ENCODE assay signal across 28 cellular contexts in genomic region chr10:114753126-114753525, GRCh38.
DNase-seq lines count a peak whose midpoint lies in the region; ATAC-seq and TF ChIP-seq lines count a peak whose summit lies in the region.
"Had no signal": no experiment of that assay in that cellular context is flagged by ENCODE, and none has a peak within 500 bp of the region (broad histone marks: within the 10 kb centered on the region; RNA-seq: fewer than 3 reads in every experiment).

No MANE protein-coding gene starts in this region.

- H2AK5ac ChIP-seq in mesenchymal stem cell (ENCODE audit: low read length, severe bottlenecking), result no peak overlapping the region

- POLR2A ChIA-PET in Panc1 (lab: Charles Lee), result no interaction called here
- POLR2A ChIA-PET in GM10248 (lab: Yijun Ruan, JAX), result no interaction called here

- no peak overlapping the region for H3K9ac ChIP-seq in mesenchymal stem cell (ENCODE audit: low read length)
- H3K9ac ChIP-seq: parathyroid adenoma had no signal

- ATAC-seq in Panc1, result peak; percentile 70
- no peak for ATAC-seq in HG02571 (IDR thresholded peaks at IDR 0.05; ENCODE audit: unreplicated experiment)
- no peak for ATAC-seq in HG02884 (IDR thresholded peaks at IDR 0.05; ENCODE audit: unreplicated experiment)
- ATAC-seq: right cardiac atrium; stimulated activated naive CD8-positive, alpha-beta T cell treated with anti-CD3 and anti-CD28 coated beads, Interleukin-15, Interleukin-2, amounts not matched to agents 100 U/mL and 50 U/mL, for 24 hours; WTC11 had no signal

- BruUV-seq in Panc1 (replicated peaks; lab: Mats Ljungman, UMichigan), result no TSS peak

- H3K4ac ChIP-seq in mesenchymal stem cell (ENCODE audit: low read depth in 1 of 2, low read length in 2 of 2), result no peak overlapping the region

- no peak overlapping the region for H4K8ac ChIP-seq in mesenchymal stem cell (ENCODE audit: low read length)

- no peak overlapping the region for H2BK15ac ChIP-seq in mesenchymal stem cell (ENCODE audit: low read depth, poor library complexity, severe bottlenecking)

- H2AFZ ChIP-seq in mesenchymal stem cell (ENCODE audit: low read depth, low read length), result no peak overlapping the region
- H2AFZ ChIP-seq: parathyroid adenoma had no signal

- no peak overlapping the region for H3K14ac ChIP-seq in mesenchymal stem cell (ENCODE audit: low read length in 2 of 2)

- no peak overlapping the region for H3K4me2 ChIP-seq in mesenchymal stem cell (ENCODE audit: low read length, poor library complexity, severe bottlenecking)

- TF ChIP-seq CTCF in Panc1 (IDR thresholded peaks at IDR 0.05) (peak; percentile 59), GM10248 (IDR thresholded peaks at IDR 0.05; ENCODE audit: control extremely low read depth, extremely low read depth, low read depth, missing control alignments) (no peak)

- CTCF ChIA-PET in Panc1 (lab: Charles Lee) (interaction anchor here (0.6 kb wide), 1 partner anchor 171 kb away, joined by 3 read pairs; no protein-coding TSS in a partner anchor), GM10248 (lab: Yijun Ruan, JAX) (interaction anchor here (1.5 kb wide), 1 partner anchor 10 kb away, joined by 3 read pairs; no protein-coding TSS in a partner anchor)

- in situ Hi-C loops in Panc1 (cut with HindIII; ENCODE audit: low pct_unique_long_range_greater_than_20kb, low sequenced_read_pairs), result no loop called here

- WGBS in mesenchymal stem cell, result 74% methylated on average over 4 of the region's 5 CpGs

- DNase-seq in AG08395 (ENCODE audit: low spot score) (peak; percentile 20), GM04504 (ENCODE audit: low read depth) (peak; percentile 24), Panc1 (ENCODE audit: low read depth, low spot score) (no peak), mesenchymal stem cell (peak; percentile 7), GM10248 (ENCODE audit: extremely low spot score) (no peak)
- DNase-seq: ACHN; activated CD4-positive, alpha-beta T cell treated with anti-CD3 and anti-CD28 coated beads, Interleukin-2, amount 10 ng/mL, durations not matched to agents 24 days and 14 days; activated CD8-positive, alpha-beta memory T cell treated with anti-CD3 and anti-CD28 coated beads for 24 hours; activated T-cell treated with anti-CD3 and anti-CD28 coated beads for 4 hours; amniotic stem cell; DMS79; glutamatergic neuron; MV-4-11; NCI-H1436; NCI-H2081 treated with DMSO at 0.1 percent for 48 hours; NCI-H2227 treated with DMSO at 0.1 percent for 48 hours; NCI-H69; right cardiac atrium; SJCRH30; spleen; stimulated activated CD4-positive, alpha-beta T cell treated with anti-CD3 and anti-CD28 coated beads, Interleukin-2, amount 100 ng/mL, for 24 hours; stimulated activated naive CD8-positive, alpha-beta T cell treated with anti-CD3 and anti-CD28 coated beads, Interleukin-15, Interleukin-2, amounts not matched to agents 100 U/mL and 50 U/mL, for 24 hours had no signal

- no peak overlapping the region for H2BK5ac ChIP-seq in mesenchymal stem cell (ENCODE audit: low read depth, low read length, poor library complexity, severe bottlenecking)

- H3K36me3 ChIP-seq in Panc1 (ENCODE audit: control insufficient read depth, insufficient read depth, low read length), result no peaks in the 10 kb centered on the region
- H3K36me3 ChIP-seq in mesenchymal stem cell (ENCODE audit: control insufficient read depth in 1 of 2, insufficient read depth in 2 of 2, low read depth in 1 of 2, low read length in 2 of 2), result no peaks in the 10 kb centered on the region
- H3K36me3 ChIP-seq: breast epithelium, SJCRH30, spleen, thoracic aorta had no signal

- H3K4me3 ChIP-seq in Panc1 (ENCODE audit: low read depth in 2 of 2, low read length in 2 of 2) (no peak overlapping the region), mesenchymal stem cell (ENCODE audit: insufficient read depth in 1 of 2, low read depth in 1 of 2, low read length in 2 of 2) (no peak overlapping the region)
- H3K4me3 ChIP-seq: breast epithelium, SJCRH30, spleen, thoracic aorta had no signal

- H3K9me3 ChIP-seq in Panc1 (ENCODE audit: control insufficient read depth, insufficient read depth, low read depth, low read length) (no peaks in the 10 kb centered on the region), mesenchymal stem cell (ENCODE audit: control insufficient read depth, low read length) (no peaks in the 10 kb centered on the region)
- H3K9me3 ChIP-seq: breast epithelium, SJCRH30, spleen, thoracic aorta had no signal

- H3K18ac ChIP-seq in mesenchymal stem cell (ENCODE audit: low read depth in 1 of 2, low read length in 2 of 2), result no peak overlapping the region

- H2BK12ac ChIP-seq in mesenchymal stem cell (ENCODE audit: low read length in 2 of 2), result no peak overlapping the region

- intact Hi-C loops in Panc1 (cut with micrococcal nuclease; ENCODE audit: unreplicated experiment), result loop anchor here (5.0 kb wide), 1 partner anchor 36 kb away; no protein-coding TSS in a partner anchor

- H3K27ac ChIP-seq in Panc1 (ENCODE audit: low read length), result peak overlapping the region; percentile 99
- H3K27ac ChIP-seq in mesenchymal stem cell (ENCODE audit: low read length, poor library complexity, severe bottlenecking), result no peak overlapping the region
- H3K27ac ChIP-seq: parathyroid adenoma, SJCRH30, spleen, thoracic aorta had no signal

- H3K27me3 ChIP-seq in Panc1 (ENCODE audit: control insufficient read depth, insufficient read depth, low read length) (no peaks in the 10 kb centered on the region), mesenchymal stem cell (ENCODE audit: control insufficient read depth in 1 of 2, insufficient read depth in 1 of 2, low read length in 2 of 2) (no peaks in the 10 kb centered on the region)
- H3K27me3 ChIP-seq: breast epithelium, SJCRH30 had no signal

- no peak overlapping the region for H3K23ac ChIP-seq in mesenchymal stem cell (ENCODE audit: low read length in 2 of 2)

- H4K91ac ChIP-seq in mesenchymal stem cell (ENCODE audit: low read length), result no peak overlapping the region

- H3K4me1 ChIP-seq in Panc1 (ENCODE audit: control insufficient read depth, insufficient read depth, low read length), result peaks cover 86% of the 10 kb centered on the region
- H3K4me1 ChIP-seq in mesenchymal stem cell (ENCODE audit: control insufficient read depth, insufficient read depth, low read depth, low read length), result peaks cover 6% of the 10 kb centered on the region
- H3K4me1 ChIP-seq: breast epithelium, SJCRH30 had no signal

- peaks cover 19% of the 10 kb centered on the region for H3K79me1 ChIP-seq in mesenchymal stem cell (replicated peaks; ENCODE audit: low read length, poor library complexity, severe bottlenecking)

- no peak overlapping the region for H2BK120ac ChIP-seq in mesenchymal stem cell (ENCODE audit: low read depth, low read length)

Comparison
In these comparisons a context has a peak if more than half of its experiments do, and no peak if none do; other contexts are left out.
1. DNase-seq: peak in AG08395 (single experiment), GM04504 (single experiment) and mesenchymal stem cell (single experiment); none in Panc1 (single experiment) and GM10248 (single experiment).